ENCODE assay signal across 1 cellular context in the genomic region with DNA sequence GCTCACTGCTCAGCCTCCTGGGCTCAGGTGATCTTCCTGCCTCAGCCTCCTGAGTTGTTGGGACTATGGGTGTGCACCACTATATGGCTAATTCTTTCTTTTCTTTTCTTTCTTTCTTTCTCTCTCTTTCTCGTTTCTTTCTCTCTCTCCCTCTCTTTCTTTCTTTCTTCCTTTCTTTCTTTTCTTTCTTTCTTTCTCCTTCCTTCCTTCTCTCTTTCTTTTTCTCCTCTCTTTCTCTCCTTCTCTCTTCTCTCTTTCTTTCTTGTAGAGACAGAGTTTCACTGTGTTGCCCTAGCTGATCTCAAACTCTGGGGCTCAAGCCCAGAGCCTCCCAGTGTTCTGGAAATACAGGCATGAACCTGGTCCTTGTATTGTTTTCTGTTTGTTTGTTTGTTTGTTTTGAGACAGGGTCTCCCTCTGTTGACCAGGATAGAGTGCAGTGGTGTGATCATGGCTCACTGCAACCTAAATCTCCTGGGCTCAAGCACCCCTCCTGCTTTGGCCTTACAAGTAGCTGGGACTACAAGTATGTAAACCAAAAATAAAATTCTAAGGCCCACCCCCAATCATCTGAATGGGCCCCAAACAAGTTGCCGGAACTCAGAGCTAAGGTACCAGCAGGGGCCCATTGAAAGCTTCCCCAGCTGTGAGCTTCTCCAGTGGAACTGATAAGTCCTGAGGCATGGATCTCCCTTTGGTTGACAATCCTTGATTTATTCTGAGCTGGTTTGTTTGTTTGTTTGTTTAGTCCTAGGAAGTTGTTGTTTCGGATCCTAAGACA.
TF ChIP-seq lines count a peak whose summit lies in the region.

No MANE protein-coding gene starts in this region.

TF ChIP-seq in H1, 55 proteins besides CTCF, POLR2A, EP300 and RAD21:
- TF ChIP-seq GABPA (IDR thresholded peaks at IDR 0.05; ENCODE audit: borderline replicate concordance, insufficient read depth, low read length): no peak
- TF ChIP-seq, protein P1, sequence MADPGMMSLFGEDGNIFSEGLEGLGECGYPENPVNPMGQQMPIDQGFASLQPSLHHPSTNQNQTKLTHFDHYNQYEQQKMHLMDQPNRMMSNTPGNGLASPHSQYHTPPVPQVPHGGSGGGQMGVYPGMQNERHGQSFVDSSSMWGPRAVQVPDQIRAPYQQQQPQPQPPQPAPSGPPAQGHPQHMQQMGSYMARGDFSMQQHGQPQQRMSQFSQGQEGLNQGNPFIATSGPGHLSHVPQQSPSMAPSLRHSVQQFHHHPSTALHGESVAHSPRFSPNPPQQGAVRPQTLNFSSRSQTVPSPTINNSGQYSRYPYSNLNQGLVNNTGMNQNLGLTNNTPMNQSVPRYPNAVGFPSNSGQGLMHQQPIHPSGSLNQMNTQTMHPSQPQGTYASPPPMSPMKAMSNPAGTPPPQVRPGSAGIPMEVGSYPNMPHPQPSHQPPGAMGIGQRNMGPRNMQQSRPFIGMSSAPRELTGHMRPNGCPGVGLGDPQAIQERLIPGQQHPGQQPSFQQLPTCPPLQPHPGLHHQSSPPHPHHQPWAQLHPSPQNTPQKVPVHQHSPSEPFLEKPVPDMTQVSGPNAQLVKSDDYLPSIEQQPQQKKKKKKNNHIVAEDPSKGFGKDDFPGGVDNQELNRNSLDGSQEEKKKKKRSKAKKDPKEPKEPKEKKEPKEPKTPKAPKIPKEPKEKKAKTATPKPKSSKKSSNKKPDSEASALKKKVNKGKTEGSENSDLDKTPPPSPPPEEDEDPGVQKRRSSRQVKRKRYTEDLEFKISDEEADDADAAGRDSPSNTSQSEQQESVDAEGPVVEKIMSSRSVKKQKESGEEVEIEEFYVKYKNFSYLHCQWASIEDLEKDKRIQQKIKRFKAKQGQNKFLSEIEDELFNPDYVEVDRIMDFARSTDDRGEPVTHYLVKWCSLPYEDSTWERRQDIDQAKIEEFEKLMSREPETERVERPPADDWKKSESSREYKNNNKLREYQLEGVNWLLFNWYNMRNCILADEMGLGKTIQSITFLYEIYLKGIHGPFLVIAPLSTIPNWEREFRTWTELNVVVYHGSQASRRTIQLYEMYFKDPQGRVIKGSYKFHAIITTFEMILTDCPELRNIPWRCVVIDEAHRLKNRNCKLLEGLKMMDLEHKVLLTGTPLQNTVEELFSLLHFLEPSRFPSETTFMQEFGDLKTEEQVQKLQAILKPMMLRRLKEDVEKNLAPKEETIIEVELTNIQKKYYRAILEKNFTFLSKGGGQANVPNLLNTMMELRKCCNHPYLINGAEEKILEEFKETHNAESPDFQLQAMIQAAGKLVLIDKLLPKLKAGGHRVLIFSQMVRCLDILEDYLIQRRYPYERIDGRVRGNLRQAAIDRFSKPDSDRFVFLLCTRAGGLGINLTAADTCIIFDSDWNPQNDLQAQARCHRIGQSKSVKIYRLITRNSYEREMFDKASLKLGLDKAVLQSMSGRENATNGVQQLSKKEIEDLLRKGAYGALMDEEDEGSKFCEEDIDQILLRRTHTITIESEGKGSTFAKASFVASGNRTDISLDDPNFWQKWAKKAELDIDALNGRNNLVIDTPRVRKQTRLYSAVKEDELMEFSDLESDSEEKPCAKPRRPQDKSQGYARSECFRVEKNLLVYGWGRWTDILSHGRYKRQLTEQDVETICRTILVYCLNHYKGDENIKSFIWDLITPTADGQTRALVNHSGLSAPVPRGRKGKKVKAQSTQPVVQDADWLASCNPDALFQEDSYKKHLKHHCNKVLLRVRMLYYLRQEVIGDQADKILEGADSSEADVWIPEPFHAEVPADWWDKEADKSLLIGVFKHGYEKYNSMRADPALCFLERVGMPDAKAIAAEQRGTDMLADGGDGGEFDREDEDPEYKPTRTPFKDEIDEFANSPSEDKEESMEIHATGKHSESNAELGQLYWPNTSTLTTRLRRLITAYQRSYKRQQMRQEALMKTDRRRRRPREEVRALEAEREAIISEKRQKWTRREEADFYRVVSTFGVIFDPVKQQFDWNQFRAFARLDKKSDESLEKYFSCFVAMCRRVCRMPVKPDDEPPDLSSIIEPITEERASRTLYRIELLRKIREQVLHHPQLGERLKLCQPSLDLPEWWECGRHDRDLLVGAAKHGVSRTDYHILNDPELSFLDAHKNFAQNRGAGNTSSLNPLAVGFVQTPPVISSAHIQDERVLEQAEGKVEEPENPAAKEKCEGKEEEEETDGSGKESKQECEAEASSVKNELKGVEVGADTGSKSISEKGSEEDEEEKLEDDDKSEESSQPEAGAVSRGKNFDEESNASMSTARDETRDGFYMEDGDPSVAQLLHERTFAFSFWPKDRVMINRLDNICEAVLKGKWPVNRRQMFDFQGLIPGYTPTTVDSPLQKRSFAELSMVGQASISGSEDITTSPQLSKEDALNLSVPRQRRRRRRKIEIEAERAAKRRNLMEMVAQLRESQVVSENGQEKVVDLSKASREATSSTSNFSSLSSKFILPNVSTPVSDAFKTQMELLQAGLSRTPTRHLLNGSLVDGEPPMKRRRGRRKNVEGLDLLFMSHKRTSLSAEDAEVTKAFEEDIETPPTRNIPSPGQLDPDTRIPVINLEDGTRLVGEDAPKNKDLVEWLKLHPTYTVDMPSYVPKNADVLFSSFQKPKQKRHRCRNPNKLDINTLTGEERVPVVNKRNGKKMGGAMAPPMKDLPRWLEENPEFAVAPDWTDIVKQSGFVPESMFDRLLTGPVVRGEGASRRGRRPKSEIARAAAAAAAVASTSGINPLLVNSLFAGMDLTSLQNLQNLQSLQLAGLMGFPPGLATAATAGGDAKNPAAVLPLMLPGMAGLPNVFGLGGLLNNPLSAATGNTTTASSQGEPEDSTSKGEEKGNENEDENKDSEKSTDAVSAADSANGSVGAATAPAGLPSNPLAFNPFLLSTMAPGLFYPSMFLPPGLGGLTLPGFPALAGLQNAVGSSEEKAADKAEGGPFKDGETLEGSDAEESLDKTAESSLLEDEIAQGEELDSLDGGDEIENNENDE (IDR thresholded peaks at IDR 0.05; ENCODE audit: insufficient replicate concordance, low read length): peak; percentile 15
- no peak for TF ChIP-seq KDM4A (IDR thresholded peaks at IDR 0.05; ENCODE audit: low read depth, low read length, severe bottlenecking)
- no peak for TF ChIP-seq EZH2 (IDR thresholded peaks at IDR 0.05; ENCODE audit: low read depth, low read length, severe bottlenecking)
- TF ChIP-seq CHD1 (IDR thresholded peaks at IDR 0.05; ENCODE audit: low read depth, low read length): no peak
- no peak for TF ChIP-seq SAP30 (IDR thresholded peaks at IDR 0.05; ENCODE audit: insufficient read depth, insufficient replicate concordance, low read length)
- no peak for TF ChIP-seq JUN (IDR thresholded peaks at IDR 0.05; ENCODE audit: low read depth, low read length)
- TF ChIP-seq NANOG (IDR thresholded peaks at IDR 0.05; ENCODE audit: insufficient read depth, low read depth, low read length, poor library complexity, severe bottlenecking): peak; percentile 76
- no peak for TF ChIP-seq CBX5 (IDR thresholded peaks at IDR 0.05; ENCODE audit: low read depth, low read length)
- TF ChIP-seq TAF1 (IDR thresholded peaks at IDR 0.05; ENCODE audit: low read depth, low read length): 0 out of 2 replicates have a peak, but pooled peaks have one; percentile 11
- no peak for TF ChIP-seq BCL11A (IDR thresholded peaks at IDR 0.05; ENCODE audit: low read depth in 2 of 2, low read length in 2 of 2)
- TF ChIP-seq HDAC6 (IDR thresholded peaks at IDR 0.05; ENCODE audit: low read depth, low read length): no peak
- no peak for TF ChIP-seq RXRA (IDR thresholded peaks at IDR 0.05; ENCODE audit: insufficient read depth, low read depth, low read length)
- peak; percentile 66 for TF ChIP-seq SP1 (IDR thresholded peaks at IDR 0.05; ENCODE audit: low read depth, low read length)
- TF ChIP-seq FOSL1 (IDR thresholded peaks at IDR 0.05; ENCODE audit: insufficient read depth, low read depth, low read length): no peak
- TF ChIP-seq, protein P2, sequence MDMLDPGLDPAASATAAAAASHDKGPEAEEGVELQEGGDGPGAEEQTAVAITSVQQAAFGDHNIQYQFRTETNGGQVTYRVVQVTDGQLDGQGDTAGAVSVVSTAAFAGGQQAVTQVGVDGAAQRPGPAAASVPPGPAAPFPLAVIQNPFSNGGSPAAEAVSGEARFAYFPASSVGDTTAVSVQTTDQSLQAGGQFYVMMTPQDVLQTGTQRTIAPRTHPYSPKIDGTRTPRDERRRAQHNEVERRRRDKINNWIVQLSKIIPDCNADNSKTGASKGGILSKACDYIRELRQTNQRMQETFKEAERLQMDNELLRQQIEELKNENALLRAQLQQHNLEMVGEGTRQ (IDR thresholded peaks at IDR 0.05; ENCODE audit: low read length): no peak
- 0 out of 2 replicates have a peak, but pooled peaks have one; percentile 60 for TF ChIP-seq YY1 (IDR thresholded peaks at IDR 0.05; ENCODE audit: low read depth, low read length)
- no peak for TF ChIP-seq POU5F1 (IDR thresholded peaks at IDR 0.05; ENCODE audit: low read depth, low read length)
- TF ChIP-seq RFX5 (IDR thresholded peaks at IDR 0.05; ENCODE audit: borderline replicate concordance, low read depth, low read length): no peak
- no peak for TF ChIP-seq KDM1A (IDR thresholded peaks at IDR 0.05; ENCODE audit: borderline replicate concordance, low read length)
- TF ChIP-seq CTBP2 (IDR thresholded peaks at IDR 0.05; ENCODE audit: borderline replicate concordance, insufficient read depth, insufficient read length, low read length): no peak
- no peak for TF ChIP-seq CEBPB (IDR thresholded peaks at IDR 0.05; ENCODE audit: low read depth, low read length)
- peak; percentile 37; the same call in 1 of the 2 replicates for TF ChIP-seq TBP (IDR thresholded peaks at IDR 0.05; ENCODE audit: low read depth, low read length)
- TF ChIP-seq CREB1 (IDR thresholded peaks at IDR 0.05): no peak
- peak in 1 of 2 experiments; percentile 86; a peak in 1 of 4 replicates for TF ChIP-seq HDAC2 (IDR thresholded peaks at IDR 0.05; ENCODE audit: borderline replicate concordance in 1 of 2, low read depth in 2 of 2, low read length in 2 of 2)
- TF ChIP-seq TCF12 (IDR thresholded peaks at IDR 0.05; ENCODE audit: low read depth, low read length): peak; percentile 74; the same call in 1 of the 2 replicates
- no peak for TF ChIP-seq GTF2F1 (IDR thresholded peaks at IDR 0.05; ENCODE audit: borderline replicate concordance, low read depth, low read length)
- peak; percentile 28; the same call in 1 of the 2 replicates for TF ChIP-seq POLR2AphosphoS5 (IDR thresholded peaks at IDR 0.05; ENCODE audit: low read depth, low read length)
- TF ChIP-seq TAF7 (optimal IDR thresholded peaks at IDR 0.05; ENCODE audit: borderline replicate concordance, low read depth, low read length): no peak
- TF ChIP-seq SIN3A (conservative IDR thresholded peaks at IDR 0.05 in 1 of 2, IDR thresholded peaks at IDR 0.05 in 1 of 2; ENCODE audit: low read depth in 1 of 2, low read length in 2 of 2): no peak
TF ChIP-seq in H1: peak in this region for 9.
